Comparison of ENCODE assay signal across 17 cellular contexts in genomic region chr1:98763488-98764141, GRCh38.
"Had no signal": no experiment of that assay in that cellular context is flagged by ENCODE, and none has a peak within 500 bp of the region (broad histone marks: within the 10 kb centered on the region; RNA-seq: fewer than 3 reads in every experiment).

No MANE protein-coding gene starts in this region.

- H3K4me3 ChIP-seq: body of pancreas, skin epidermis, tibial artery had no signal

- DNase-seq: activated CD4-positive, alpha-beta T cell treated with anti-CD3 and anti-CD28 coated beads, Interleukin-2, amount 10 ng/mL, durations not matched to agents 7 days and 5 days; activated CD8-positive, alpha-beta memory T cell treated with anti-CD3 and anti-CD28 coated beads, Interleukin-2, amount 50 U/mL, for 48 hours; activated gamma-delta T cell treated with Interleukin-2 at 50 U/mL for 16 hours; amygdala; body of pancreas; cerebellar nuclear complex; effector memory CD4-positive, alpha-beta T cell; foreskin keratinocyte; glutamatergic neuron; mammary epithelial cell; naive thymus-derived CD8-positive, alpha-beta T cell; retina; stimulated activated CD4-positive, alpha-beta T cell treated with anti-CD3 and anti-CD28 coated beads, Interleukin-15, amount 100 ng/mL, for 24 hours; stimulated activated CD4-positive, alpha-beta T cell treated with anti-CD3 and anti-CD28 coated beads, Interleukin-4, amount 100 ng/mL, for 24 hours; stimulated activated naive CD4-positive, alpha-beta T cell; tibial artery had no signal

- ATAC-seq: body of pancreas; foreskin keratinocyte; naive thymus-derived CD8-positive, alpha-beta T cell had no signal
